Comparison of ENCODE assay signal across 1 cellular context in genomic region chr9:96654450-96655197, GRCh38.
TF ChIP-seq lines count a peak whose summit lies in the region.

No MANE protein-coding gene starts in this region.

TF ChIP-seq in SK-N-SH, 30 proteins besides CTCF, POLR2A, EP300 and RAD21 (continued from another document):
- TF ChIP-seq IRF3 (IDR thresholded peaks at IDR 0.05; ENCODE audit: low read depth, low read length), result no peak
- 0 out of 2 replicates have a peak, but pooled peaks have one; percentile 9 for TF ChIP-seq ELF1 (IDR thresholded peaks at IDR 0.05)
- no peak for TF ChIP-seq TAF1 (IDR thresholded peaks at IDR 0.05; ENCODE audit: borderline replicate concordance, low read depth, low read length)
- TF ChIP-seq PBX3 (IDR thresholded peaks at IDR 0.05), result no peak
- peak; percentile 44; the same call in 1 of the 2 replicates for TF ChIP-seq MAX (IDR thresholded peaks at IDR 0.05; ENCODE audit: low read depth)
- TF ChIP-seq MXI1 (IDR thresholded peaks at IDR 0.05; ENCODE audit: low read depth, low read length), result peak; percentile 17; the same call in 1 of the 2 replicates
- no peak for TF ChIP-seq RXRA (IDR thresholded peaks at IDR 0.05; ENCODE audit: borderline replicate concordance, low read depth)
- no peak for TF ChIP-seq POLR2AphosphoS5 (IDR thresholded peaks at IDR 0.05; ENCODE audit: low read depth, low read length)
- no peak for TF ChIP-seq RCOR1 (IDR thresholded peaks at IDR 0.05; ENCODE audit: low read length)
- no peak for TF ChIP-seq JUND (IDR thresholded peaks at IDR 0.05)
- no peak for TF ChIP-seq MEF2A (IDR thresholded peaks at IDR 0.05; ENCODE audit: borderline replicate concordance, low read depth)
- no peak for TF ChIP-seq USF1 (IDR thresholded peaks at IDR 0.05; ENCODE audit: borderline replicate concordance, low read depth)
- no peak for TF ChIP-seq FOXJ3 (CRISPR knock-in tag; IDR thresholded peaks at IDR 0.05)
